In the genomic region with DNA sequence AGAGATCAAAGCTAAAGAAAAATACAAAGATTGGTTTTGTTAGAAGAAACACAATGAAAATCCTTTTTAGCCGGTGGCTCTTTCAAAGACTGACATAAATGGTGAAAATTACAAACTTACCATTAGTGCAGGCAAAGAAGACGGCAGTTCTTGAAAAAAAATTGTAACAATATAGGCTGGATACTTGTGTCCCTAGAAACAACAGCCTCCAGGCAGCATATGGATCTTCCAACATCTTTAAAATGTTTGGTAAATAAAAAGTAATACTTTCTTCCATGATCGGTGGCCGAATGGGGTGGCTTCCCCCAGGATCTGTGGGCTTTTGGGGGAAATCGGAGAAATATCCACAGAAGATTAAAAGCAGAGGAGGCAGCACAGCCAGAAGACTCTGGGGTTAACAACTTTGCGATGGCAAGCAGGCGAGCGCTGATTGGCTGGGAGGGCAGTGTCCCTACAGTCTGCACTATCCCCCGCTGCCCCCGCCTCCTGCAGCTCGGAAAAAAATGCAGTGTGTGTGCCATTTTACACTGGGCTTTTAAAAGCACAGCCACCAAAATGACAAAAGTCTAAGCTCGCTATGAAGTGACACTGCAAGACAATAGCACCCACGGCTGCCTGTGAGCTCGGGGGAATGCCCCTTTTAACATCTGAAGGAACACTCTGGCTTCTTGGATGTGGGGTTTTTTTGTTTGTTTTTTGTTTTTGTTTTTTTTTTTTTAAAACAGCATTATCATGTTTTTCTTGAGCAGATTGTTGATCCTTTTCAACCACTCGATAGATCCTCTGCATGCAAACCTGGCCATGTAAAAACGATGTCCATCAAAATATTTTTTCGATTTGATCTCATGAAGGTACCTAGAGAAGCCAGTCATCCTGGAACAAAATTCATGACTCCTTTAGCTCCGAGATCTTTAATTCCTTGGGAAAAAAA, we compare ENCODE assay signal across 8 cellular contexts. TPM values are rescaled to one million over a fixed set of nuclear protein-coding genes. Genes with fewer than 3 reads are reported as not detected.
DNase-seq lines count a peak whose midpoint lies in the region; ATAC-seq and TF ChIP-seq lines count a peak whose summit lies in the region.

No MANE protein-coding gene starts in this region.

- peak; percentile 68 for TF ChIP-seq POLR2A in GM18505 (IDR thresholded peaks at IDR 0.05; ENCODE audit: borderline replicate concordance, extremely low read depth, insufficient read depth, insufficient read length)

- ATAC-seq in GM18505 (IDR thresholded peaks at IDR 0.05; ENCODE audit: unreplicated experiment) = peak; percentile 94
- peak; percentile 94 for ATAC-seq in HG02970 (IDR thresholded peaks at IDR 0.05; ENCODE audit: low FRiP score, unreplicated experiment)

- DNase-seq in NCI-H1930 (lab: John Stamatoyannopoulos, UW) (peak; percentile 26 to 32), T-helper 22 cell (ENCODE audit: low read depth) (peak; percentile 91), astrocyte of the hippocampus (ENCODE audit: low read depth, low spot score) (peak; percentile 93), hippocampal formation (lab: John Stamatoyannopoulos, UW) (peak; percentile 91 to 99), renal cortical epithelial cell (ENCODE audit: low read depth) (peak; percentile 75), 8988T (no peak)

RNA-seq across cellular contexts. Expression of a gene that starts 31.7 kb away (rescaled TPM):
- 11.8 and 29.5 TPM in 2 replicates for total RNA-seq in renal cortical epithelial cell
